Comparison of ENCODE assay signal across 11 cellular contexts in the genomic region with DNA sequence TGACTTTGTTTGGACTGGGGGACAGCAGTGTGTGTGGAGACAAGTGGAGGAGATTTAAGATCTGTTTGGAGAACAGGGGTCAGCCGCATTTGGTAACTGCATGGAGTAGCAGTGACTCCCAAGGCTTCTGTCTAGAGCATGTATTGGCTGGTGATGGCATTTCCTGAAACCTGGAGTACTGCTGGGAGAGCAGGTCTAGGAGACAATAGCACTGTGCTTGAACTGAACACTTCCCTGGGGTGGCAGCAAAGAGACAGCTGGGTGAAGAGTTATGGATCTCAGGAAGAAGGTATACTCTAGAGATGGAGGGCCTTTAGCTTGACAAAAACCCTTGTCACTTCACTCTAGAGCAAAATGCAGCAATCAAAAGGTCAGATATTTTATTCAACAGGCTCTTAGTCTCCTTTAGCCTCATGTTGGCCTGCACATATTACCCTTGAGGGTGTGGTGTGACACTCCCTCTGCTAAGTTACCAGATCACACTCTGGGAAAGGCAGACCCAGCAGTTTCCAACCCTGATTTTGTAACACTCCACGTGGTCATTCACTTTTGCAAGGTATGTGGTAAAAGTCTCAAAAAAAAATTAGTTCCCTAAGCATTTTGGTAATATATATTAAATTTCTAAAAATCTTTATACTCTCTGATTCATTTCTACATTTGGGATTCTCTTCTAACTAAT.
DNase-seq lines count a peak whose midpoint lies in the region; ATAC-seq and TF ChIP-seq lines count a peak whose summit lies in the region.
"Had no signal": no experiment of that assay in that cellular context is flagged by ENCODE, and none has a peak within 500 bp of the region (broad histone marks: within the 10 kb centered on the region; RNA-seq: fewer than 3 reads in every experiment).

No MANE protein-coding gene starts in this region.

- H3F3A ChIP-seq in PC-9 (ENCODE audit: insufficient read depth, low read depth), result no peaks in the 10 kb centered on the region

- H3K4me1 ChIP-seq in PC-9 (replicated peaks; ENCODE audit: insufficient read depth), result peaks cover 15% of the 10 kb centered on the region

- CTCF ChIA-PET in PC-9 (lab: Charles Lee), result no interaction called here

- H3K4me2 ChIP-seq in PC-9, result no peak overlapping the region

- TF ChIP-seq CTCF in PC-9 (conservative IDR thresholded peaks at IDR 0.05), result no peak

- no peaks in the 10 kb centered on the region for H4K20me1 ChIP-seq in PC-9 (ENCODE audit: insufficient read depth)

- intact Hi-C loops in posterior vena cava (cut with DNase I) (loop anchor here in 1 of 2 donors (10.0 kb wide), 1 partner anchor 509 kb away; the partner anchor contains the start of gene FAM124A), PC-9 (cut with micrococcal nuclease; ENCODE audit: unreplicated experiment) (loop anchor here (5.0 kb wide), 2 partner anchors 46 to 281 kb away; partner anchors contain the start of gene INTS6)

- no peaks in the 10 kb centered on the region for H3K9me2 ChIP-seq in PC-9 (ENCODE audit: insufficient read depth)

- POLR2A ChIA-PET in PC-9 (lab: Charles Lee; ENCODE audit: unreplicated experiment), result no interaction called here

- peak; percentile 64 for ATAC-seq in esophagus mucosa
- no peak for ATAC-seq in HG03025 (IDR thresholded peaks at IDR 0.05; ENCODE audit: low FRiP score, unreplicated experiment)
- ATAC-seq: natural killer cell had no signal

- no TSS peak for BruUV-seq in PC-9 (replicated peaks; lab: Mats Ljungman, UMichigan)

- no peaks in the 10 kb centered on the region for H3K36me3 ChIP-seq in PC-9 (ENCODE audit: low read depth)

- H3K79me2 ChIP-seq in PC-9 (ENCODE audit: low read depth), result no peaks in the 10 kb centered on the region

- H3K9me3 ChIP-seq in PC-9 (ENCODE audit: insufficient read depth, low read depth), result no peaks in the 10 kb centered on the region

- H3K27me3 ChIP-seq in PC-9 (ENCODE audit: insufficient read depth, low read depth), result no peaks in the 10 kb centered on the region

- DNase-seq in NOMO-1 (lab: John Stamatoyannopoulos, UW; ENCODE audit: unreplicated experiment in 2 of 2) (peak; percentile 36 to 48), NOMO-1 treated with dmso at 0.1 percent for 144 hours (lab: John Stamatoyannopoulos, UW; ENCODE audit: unreplicated experiment) (no peak), NCI-H82 (lab: John Stamatoyannopoulos, UW) (peak; percentile 24), renal cortical epithelial cell (ENCODE audit: low read depth) (peak; percentile 34), posterior vena cava (ENCODE audit: low spot score) (no peak), PC-9 (no peak)
- DNase-seq: head of caudate nucleus; natural killer cell; stimulated activated CD4-positive, alpha-beta T cell treated with anti-CD3 and anti-CD28 coated beads, Interleukin-1b, Interleukin-23, amount 100 ng/mL, for 48 hours had no signal

- H3K4me3 ChIP-seq in PC-9, result no peak overlapping the region

- H3K27ac ChIP-seq in PC-9, result no peak overlapping the region

- H2AFZ ChIP-seq in PC-9, result no peak overlapping the region

Comparison
In these comparisons a context has a peak if more than half of its experiments do, and no peak if none do; other contexts are left out.
1. DNase-seq: peak in NOMO-1 (2 of 2), NCI-H82 (single experiment) and renal cortical epithelial cell (single experiment); none in NOMO-1 treated with dmso at 0.1 percent for 144 hours (single experiment), posterior vena cava (single experiment) and PC-9 (0 of 2).